9 cellular contexts compared by ENCODE assay signal in the genomic region with DNA sequence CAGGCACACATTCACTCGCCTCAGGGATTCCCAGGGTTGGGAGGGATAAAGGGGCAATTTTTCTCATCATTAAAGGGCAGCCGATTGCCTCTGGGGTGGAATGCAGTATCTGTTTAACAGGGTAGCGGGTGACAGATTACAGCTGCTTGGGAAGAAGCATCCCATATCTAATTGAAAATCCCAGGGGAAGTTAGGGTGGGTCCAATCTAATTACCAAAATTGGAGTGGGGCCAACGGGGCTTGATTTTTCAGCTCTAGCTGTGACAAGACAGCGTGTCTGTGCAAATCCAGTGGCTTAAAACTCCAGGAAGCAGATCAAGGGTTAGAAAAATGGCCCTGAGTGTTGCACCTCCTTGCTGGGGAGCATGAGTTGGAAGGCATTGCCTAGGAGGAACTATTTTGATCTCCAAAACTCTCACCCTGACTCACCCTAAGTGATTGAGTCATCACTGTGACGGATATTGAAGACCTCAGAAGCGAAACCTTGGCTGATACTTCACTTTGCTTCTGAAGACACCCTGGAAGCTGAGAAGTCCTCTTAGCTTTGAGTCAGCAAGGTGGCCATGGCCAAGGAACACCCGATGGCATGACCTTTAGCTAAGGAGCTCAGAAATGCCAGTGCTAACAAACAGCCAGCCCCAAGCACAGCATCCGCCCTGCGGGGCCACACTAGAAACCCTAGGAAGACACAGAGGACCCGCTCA. TPM values are rescaled to one million over a fixed set of nuclear protein-coding genes. Genes with fewer than 3 reads are reported as not detected.
DNase-seq lines count a peak whose midpoint lies in the region; ATAC-seq, FAIRE-seq and TF ChIP-seq lines count a peak whose summit lies in the region.
"Had no signal": no experiment of that assay in that cellular context is flagged by ENCODE, and none has a peak within 500 bp of the region (broad histone marks: within the 10 kb centered on the region; RNA-seq: fewer than 3 reads in every experiment).

No MANE protein-coding gene starts in this region.

- H3K27me3 Mint-ChIP-seq in T-helper 1 cell treated with Interleukin-12 subunit alpha and Interleukin-12 subunit beta and Interleukin-4 antibody, amounts not matched to agents 30 μg/mL and 1 μg/mL, for 36 hours (ENCODE audit: low read depth): peaks cover 6% of the 10 kb centered on the region

- WGBS in transverse colon (ENCODE audit: low coverage in 1 of 2), 2 donors: 44 to 65% methylated on average over 4 to 11 of the region's 11 CpGs

- no peaks in the 10 kb centered on the region for H3K36me3 Mint-ChIP-seq in T-helper 1 cell treated with Interleukin-12 subunit alpha and Interleukin-12 subunit beta and Interleukin-4 antibody, amounts not matched to agents 30 μg/mL and 1 μg/mL, for 36 hours (ENCODE audit: low read depth)

- H3K4me3 Mint-ChIP-seq in T-helper 1 cell treated with Interleukin-12 subunit alpha and Interleukin-12 subunit beta and Interleukin-4 antibody, amounts not matched to agents 30 μg/mL and 1 μg/mL, for 36 hours: no peak overlapping the region

- no peaks in the 10 kb centered on the region for H3K9me3 Mint-ChIP-seq in T-helper 1 cell treated with Interleukin-12 subunit alpha and Interleukin-12 subunit beta and Interleukin-4 antibody, amounts not matched to agents 30 μg/mL and 1 μg/mL, for 36 hours

- no peak for FAIRE-seq in kidney (lab: Jason Lieb, UNC)

- ATAC-seq in HG02759 (IDR thresholded peaks at IDR 0.05; ENCODE audit: unreplicated experiment): peak; percentile 52
- ATAC-seq in left lobe of liver: no peak

- H3K27ac ChIP-seq in transverse colon: peak overlapping the region; percentile 31 to 61 (median 56)
- no peak overlapping the region for H3K27ac ChIP-seq in kidney (ENCODE audit: low read depth in 2 of 2, low read length in 2 of 2)

- H3K4me1 ChIP-seq in transverse colon (peaks cover 3 to 21% (median 18%) of the 10 kb centered on the region in 4 donors), kidney (ENCODE audit: control insufficient read depth in 1 of 2, insufficient read depth in 1 of 2, low read depth in 1 of 2, low read length in 2 of 2) (no peaks in the 10 kb centered on the region)

- in situ Hi-C loops in transverse colon (cut with MboI; ENCODE audit: low pct_ligation_motif_present in 1 of 4, low pct_unique_long_range_greater_than_20kb in 1 of 4, low sequenced_read_pairs in 3 of 4): no loop called here

- H3K36me3 ChIP-seq in transverse colon (no peaks in the 10 kb centered on the region), kidney (ENCODE audit: control insufficient read depth in 1 of 2, insufficient read depth in 2 of 2, low read length in 2 of 2) (peaks cover 0 to 3% of the 10 kb centered on the region in 2 donors)

- TF ChIP-seq CTCF in GM10266 (IDR thresholded peaks at IDR 0.05; ENCODE audit: control insufficient read depth, insufficient read depth, low read depth, missing control alignments): no peak
- TF ChIP-seq CTCF in fibroblast of mammary gland (conservative IDR thresholded peaks at IDR 0.05; ENCODE audit: control insufficient read depth, insufficient read depth, low read depth, low read length): no peak
- TF ChIP-seq CTCF in transverse colon (IDR thresholded peaks at IDR 0.05): no peak
- no peak for TF ChIP-seq CTCF in kidney (IDR thresholded peaks at IDR 0.05; ENCODE audit: borderline replicate concordance, extremely low read depth, insufficient read depth)

- peak overlapping the region; percentile 70 for H3K27ac Mint-ChIP-seq in T-helper 1 cell treated with Interleukin-12 subunit alpha and Interleukin-12 subunit beta and Interleukin-4 antibody, amounts not matched to agents 30 μg/mL and 1 μg/mL, for 36 hours

- intact Hi-C loops in transverse colon (cut with DNase I; ENCODE audit: low total_unique reads): no loop called here
- intact Hi-C loops in kidney (cut with DNase I): no loop called here

- no peaks in the 10 kb centered on the region for H3K27me3 ChIP-seq in transverse colon

- DNase-seq in GM10266 (ENCODE audit: extremely low spot score) (peak; percentile 75), fibroblast of mammary gland (ENCODE audit: low read depth) (peak; percentile 99), transverse colon (no peak), midbrain (lab: John Stamatoyannopoulos, UW) (no peak), kidney (no peak), left lobe of liver (ENCODE audit: low spot score) (no peak)

- peaks cover 22% of the 10 kb centered on the region for H3K4me1 Mint-ChIP-seq in T-helper 1 cell treated with Interleukin-12 subunit alpha and Interleukin-12 subunit beta and Interleukin-4 antibody, amounts not matched to agents 30 μg/mL and 1 μg/mL, for 36 hours (ENCODE audit: low read depth)

- no peak for TF ChIP-seq EP300 in transverse colon (IDR thresholded peaks at IDR 0.05; ENCODE audit: low read depth)

- H3K4me3 ChIP-seq in fibroblast of mammary gland (ENCODE audit: control insufficient read depth, low read depth, low read length): no peak overlapping the region
- no peak overlapping the region for H3K4me3 ChIP-seq in transverse colon
- no peak overlapping the region for H3K4me3 ChIP-seq in kidney (ENCODE audit: low read length in 2 of 2)

- H3K9ac ChIP-seq in kidney (ENCODE audit: low read length in 2 of 2): no peak overlapping the region

- no peak for TF ChIP-seq POLR2A in transverse colon (IDR thresholded peaks at IDR 0.05)

- no peaks in the 10 kb centered on the region for H3K9me3 ChIP-seq in transverse colon
- H3K9me3 ChIP-seq in kidney (ENCODE audit: control insufficient read depth in 1 of 2, low read length in 2 of 2): no peaks in the 10 kb centered on the region

RNA-seq across cellular contexts. Expression of gene GRHL3, which starts 46.0 kb away (rescaled TPM):
- not detected for total RNA-seq in transverse colon
- 1.7 TPM for total RNA-seq in kidney
- polyA plus RNA-seq in kidney (ENCODE audit: insufficient read depth, low read depth, low replicate concordance): 0.32 TPM
- total RNA-seq in left lobe of liver: 0.40 TPM
- total RNA-seq: subcutaneous adipose tissue had no signal

RNA-seq across cellular contexts. Expression of gene STPG1, which starts 48.5 kb away (rescaled TPM):
- total RNA-seq in transverse colon: 10 to 100 TPM in 3 of 4 donors, 1 to 10 TPM in 1; 4.6 to 33.7 (median 23.3) TPM
- 12.2 TPM for total RNA-seq in kidney
- polyA plus RNA-seq in kidney (ENCODE audit: insufficient read depth, low read depth, low replicate concordance): 10.6 TPM
- total RNA-seq in left lobe of liver: 1.1 TPM

RNA-seq across cellular contexts. Expression of gene NIPAL3, which starts 50.5 kb away (rescaled TPM):
- total RNA-seq in transverse colon: 10 to 100 TPM; 34.8 to 55.8 (median 46.8) TPM
- 46.4 TPM for total RNA-seq in kidney
- 13.5 TPM for polyA plus RNA-seq in kidney (ENCODE audit: insufficient read depth, low read depth, low replicate concordance)
- 6.3 TPM for total RNA-seq in left lobe of liver

Comparison
In these comparisons a context has a peak if more than half of its experiments do, and no peak if none do; other contexts are left out.
1. DNase-seq: peak in GM10266 (single experiment) and fibroblast of mammary gland (single experiment); none in transverse colon (single experiment), midbrain (single experiment), kidney (single experiment) and left lobe of liver (single experiment).
2. H3K27ac ChIP-seq: peak in transverse colon (4 of 4); none in kidney (0 of 2).